In the genomic region with DNA sequence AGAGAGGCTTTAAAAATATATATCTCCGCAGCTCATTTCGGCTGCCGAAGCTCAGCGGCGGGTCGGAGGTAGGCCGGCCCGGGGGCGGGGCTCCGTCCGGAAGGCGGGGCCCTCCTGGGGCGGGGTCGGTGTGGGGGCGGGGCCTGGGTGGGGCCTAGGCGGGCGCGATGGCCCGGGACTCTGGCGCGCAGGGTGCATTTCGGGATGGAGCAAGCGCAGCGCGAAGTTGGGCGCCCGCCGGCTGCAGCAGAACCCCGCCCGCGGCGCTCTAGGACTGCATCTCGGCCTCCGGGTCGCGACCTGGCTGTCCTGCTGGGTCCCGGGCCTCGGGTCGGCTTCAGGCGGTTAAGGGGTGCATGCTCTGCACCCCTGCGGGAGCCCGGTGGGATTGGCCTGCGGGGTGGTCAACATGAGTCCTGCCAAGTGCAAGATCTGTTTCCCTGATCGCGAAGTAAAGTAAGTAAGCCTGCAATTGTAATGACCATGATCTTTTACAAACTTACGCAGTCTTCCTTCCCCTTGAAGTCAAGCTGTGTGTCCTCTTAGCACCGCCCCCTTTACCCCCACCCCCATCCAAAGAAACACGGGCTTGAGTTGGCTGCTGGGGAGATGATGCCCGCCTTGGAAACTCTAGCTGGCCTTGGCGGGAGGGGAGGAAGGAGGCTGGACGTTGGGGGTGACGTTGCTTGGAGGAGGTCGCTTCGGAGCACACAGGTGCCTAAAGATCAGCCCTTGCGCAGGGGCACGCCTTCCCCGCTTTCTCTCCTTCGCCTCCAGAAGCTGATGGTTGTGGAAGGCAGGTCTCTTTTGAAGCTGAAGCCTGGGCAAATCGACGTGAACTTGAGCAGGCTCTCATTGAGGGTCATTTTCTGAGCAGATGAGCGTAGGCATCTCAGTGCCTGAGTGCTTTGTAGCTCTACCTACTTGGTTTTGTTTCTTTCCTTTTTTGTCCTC, we compare ENCODE assay signal across 8 cellular contexts. TPM values are rescaled to one million over a fixed set of nuclear protein-coding genes. Genes with fewer than 3 reads are reported as not detected.
DNase-seq lines count a peak whose midpoint lies in the region; ATAC-seq and TF ChIP-seq lines count a peak whose summit lies in the region.

No MANE protein-coding gene starts in this region.

- WGBS in gastroesophageal sphincter (ENCODE audit: low coverage in 1 of 2), 2 donors = 0% methylated on average over 4 of the region's 61 CpGs; no CpG with 5 or more reads in 1 of the 2 donors

- H3K27me3 ChIP-seq in Caco-2 (replicated peaks; ENCODE audit: control insufficient read depth, insufficient read depth, low read length) (no peaks in the 10 kb centered on the region), KMS-11 (ENCODE audit: insufficient read depth, low read depth) (no peaks in the 10 kb centered on the region), SJSA1 (replicated peaks) (no peaks in the 10 kb centered on the region; the same call in 1 of the 2 replicates), gastroesophageal sphincter (no peaks in the 10 kb centered on the region), neuron (ENCODE audit: insufficient read depth, low read length) (peaks cover 7% of the 10 kb centered on the region), stomach smooth muscle (ENCODE audit: control insufficient read depth in 1 of 2, insufficient read depth in 2 of 2, low read length in 2 of 2) (no peaks in the 10 kb centered on the region)

- H3K4me3 ChIP-seq in Caco-2 (ENCODE audit: low read depth, low read length) = peak overlapping the region; percentile 39
- no peak overlapping the region for H3K4me3 ChIP-seq in KMS-11 (IDR thresholded peaks at IDR 0.05; ENCODE audit: insufficient read depth, low read depth, low read length)
- H3K4me3 ChIP-seq in SJSA1 = peak overlapping the region; percentile 48
- H3K4me3 ChIP-seq in gastroesophageal sphincter = peak overlapping the region; percentile 48 to 70
- peak overlapping the region; percentile 82 for H3K4me3 ChIP-seq in neuron (ENCODE audit: low read length)
- peak overlapping the region; percentile 92 to 94 for H3K4me3 ChIP-seq in stomach smooth muscle (ENCODE audit: low read length in 2 of 2)

- H3K27ac Mint-ChIP-seq in Caco-2 (ENCODE audit: unreplicated experiment) = peak overlapping the region; percentile 31

- H3K4me1 ChIP-seq in Caco-2 = peaks cover 4% of the 10 kb centered on the region; the same call in 1 of the 2 replicates
- no peaks in the 10 kb centered on the region for H3K4me1 ChIP-seq in KMS-11 (ENCODE audit: low read depth, poor library complexity, severe bottlenecking)
- peaks cover 12% of the 10 kb centered on the region for H3K4me1 ChIP-seq in SJSA1 (replicated peaks)
- peaks cover 0 to 72% (median 18%) of the 10 kb centered on the region in 3 donors for H3K4me1 ChIP-seq in gastroesophageal sphincter
- peaks cover 6% of the 10 kb centered on the region for H3K4me1 ChIP-seq in neuron (ENCODE audit: insufficient read depth, low read length)
- H3K4me1 ChIP-seq in stomach smooth muscle (ENCODE audit: control insufficient read depth, insufficient read depth, low read length) = peaks cover 53% of the 10 kb centered on the region

- H3K9me3 Mint-ChIP-seq in Caco-2 (ENCODE audit: unreplicated experiment) = no peaks in the 10 kb centered on the region

- H2AFZ ChIP-seq in KMS-11 (ENCODE audit: low read depth) (peak overlapping the region; percentile 86), neuron (ENCODE audit: low read depth, low read length) (peak overlapping the region; percentile 97)

- DNase-seq in Caco-2 (peak; percentile 90 to 92), SJSA1 (ENCODE audit: low read depth in 1 of 2, low spot score in 2 of 2) (peak; percentile 42 to 68)
- peak; percentile 56 to 80 (median 62) for DNase-seq in activated naive CD4-positive, alpha-beta T cell (lab: John Stamatoyannopoulos, UW)

- ATAC-seq in GM21528 (IDR thresholded peaks at IDR 0.05; ENCODE audit: low FRiP score, unreplicated experiment) (peak; percentile 92), gastroesophageal sphincter (peak; percentile 93)

- CTCF ChIA-PET in Caco-2 (lab: Charles Lee) = interaction anchor here (0.6 to 1.0 kb wide), 6 partner anchors 10 to 231 kb away, joined by 3 to 5 read pairs (median 3); no protein-coding TSS in a partner anchor

- H3K9me3 ChIP-seq in Caco-2 (no peaks in the 10 kb centered on the region), SJSA1 (replicated peaks) (no peaks in the 10 kb centered on the region), gastroesophageal sphincter (no peaks in the 10 kb centered on the region), neuron (ENCODE audit: low read length) (no peaks in the 10 kb centered on the region), stomach smooth muscle (ENCODE audit: control insufficient read depth in 2 of 2, low read length in 2 of 2) (no peaks in the 10 kb centered on the region)

- no peak for TF ChIP-seq EP300 in gastroesophageal sphincter (IDR thresholded peaks at IDR 0.05)

- peak overlapping the region; percentile 72 for H3K4me2 ChIP-seq in KMS-11

- H3K36me3 Mint-ChIP-seq in Caco-2 (ENCODE audit: insufficient read depth, unreplicated experiment) = no peaks in the 10 kb centered on the region

- H3K79me2 ChIP-seq in KMS-11 (ENCODE audit: insufficient read depth, low read depth) = no peaks in the 10 kb centered on the region

- peak; percentile 67 to 80 for TF ChIP-seq POLR2A in gastroesophageal sphincter (IDR thresholded peaks at IDR 0.05)

- H3K9ac ChIP-seq in KMS-11 (peak overlapping the region; percentile 50; the same call in 1 of the 2 replicates), stomach smooth muscle (ENCODE audit: low read length in 2 of 2) (peak overlapping the region; percentile 75 to 89)

- intact Hi-C loops in Caco-2 (cut with micrococcal nuclease; ENCODE audit: unreplicated experiment) = loop anchor here (1.0 to 2.0 kb wide), 2 partner anchors 9 to 38 kb away; partner anchors contain the start of gene ACACB

- no peaks in the 10 kb centered on the region for H3K27me3 Mint-ChIP-seq in Caco-2 (ENCODE audit: insufficient read depth, unreplicated experiment)

- TF ChIP-seq CTCF in Caco-2 (IDR thresholded peaks at IDR 0.05; ENCODE audit: insufficient read depth in 1 of 2, low read depth in 1 of 2, low read length in 1 of 2, severe bottlenecking in 1 of 2, unreplicated experiment in 1 of 2) (no peak), KMS-11 (conservative IDR thresholded peaks at IDR 0.05; ENCODE audit: low read depth, low read length) (no peak), gastroesophageal sphincter (IDR thresholded peaks at IDR 0.05) (peak in 2 of 4 experiments; percentile 30 to 33)

- no peaks in the 10 kb centered on the region for H3K4me1 Mint-ChIP-seq in Caco-2 (ENCODE audit: low read depth, unreplicated experiment)

- H3K36me3 ChIP-seq in Caco-2 (ENCODE audit: control insufficient read depth, insufficient read depth, low read length) = no peaks in the 10 kb centered on the region; the same call in 1 of the 2 replicates
- H3K36me3 ChIP-seq in KMS-11 (ENCODE audit: insufficient read depth) = no peaks in the 10 kb centered on the region
- no peaks in the 10 kb centered on the region for H3K36me3 ChIP-seq in SJSA1
- H3K36me3 ChIP-seq in gastroesophageal sphincter = no peaks in the 10 kb centered on the region
- H3K36me3 ChIP-seq in neuron (ENCODE audit: insufficient read depth, low read length) = no peaks in the 10 kb centered on the region
- peaks cover 0 to 2% of the 10 kb centered on the region in 2 donors for H3K36me3 ChIP-seq in stomach smooth muscle (ENCODE audit: control insufficient read depth in 2 of 2, insufficient read depth in 2 of 2, low read length in 2 of 2)

- POLR2A ChIA-PET in Caco-2 (lab: Charles Lee) = interaction anchor here (0.5 to 1.9 kb wide), 17 partner anchors 10 to 1688 kb away, joined by 3 to 32 read pairs (median 4); partner anchors contain the start of gene ACACB

- TSS peak; percentile 54 for BruUV-seq in Caco-2 (replicated peaks; lab: Mats Ljungman, UMichigan)

- H3K27ac ChIP-seq in KMS-11 = peak overlapping the region; percentile 54
- no peak overlapping the region for H3K27ac ChIP-seq in SJSA1
- peak overlapping the region; percentile 68 to 99 (median 95) for H3K27ac ChIP-seq in gastroesophageal sphincter
- peak overlapping the region; percentile 89 for H3K27ac ChIP-seq in stomach smooth muscle (ENCODE audit: low read length)

- H4K20me1 ChIP-seq in KMS-11 (ENCODE audit: insufficient read depth) = no peaks in the 10 kb centered on the region

- H3K4me3 Mint-ChIP-seq in Caco-2 (ENCODE audit: unreplicated experiment) = peak overlapping the region; percentile 83

RNA-seq across cellular contexts. Expression of gene ACACB, which starts 38.4 kb away (rescaled TPM):
- 24.8 and 26.2 TPM in 2 replicates for total RNA-seq in Caco-2 (2022)
- 1.2 and 2.9 TPM in 2 replicates for total RNA-seq in SJSA1 (2014; rRNA removed; shearing (Covaris generic))
- total RNA-seq in gastroesophageal sphincter = 100 to 1,000 TPM in 3 of 4 donors, 10 to 100 TPM in 1; 49.4 to 230 (median 138) TPM

RNA-seq across cellular contexts. Expression of gene UNG, which starts 57.4 kb away (rescaled TPM):
- 72.2 and 78.3 TPM in 2 replicates for total RNA-seq in Caco-2 (2022)
- 30.4 and 30.5 TPM in 2 replicates for total RNA-seq in SJSA1 (2014; rRNA removed; shearing (Covaris generic))
- 10 to 100 TPM; 12.1 to 18.2 (median 17.3) TPM for total RNA-seq in gastroesophageal sphincter
